ENCODE assay signal across 8 cellular contexts in the genomic region with DNA sequence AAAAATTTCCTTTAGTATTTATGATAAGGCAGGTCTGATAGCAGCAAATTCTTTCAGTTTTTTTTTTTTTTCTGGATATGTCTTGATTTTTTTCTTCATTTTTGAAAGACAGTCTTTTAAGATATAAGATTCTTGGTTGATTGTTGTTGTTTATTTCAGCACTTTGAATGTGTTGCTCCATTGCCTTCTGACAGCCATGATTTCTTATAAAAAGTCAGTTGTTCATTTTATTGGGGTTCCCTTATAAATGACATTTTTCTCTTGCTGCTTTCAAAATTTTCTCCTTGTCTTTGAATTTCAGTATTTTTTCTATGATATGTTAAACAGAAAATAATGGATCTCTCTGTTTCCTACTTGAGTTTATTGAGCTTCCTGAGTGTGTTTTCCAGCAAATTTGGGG.
"Had no signal": no experiment of that assay in that cellular context is flagged by ENCODE, and none has a peak within 500 bp of the region (broad histone marks: within the 10 kb centered on the region; RNA-seq: fewer than 3 reads in every experiment).

No MANE protein-coding gene starts in this region.

- DNase-seq: GDM1, GF-D8 had no signal

- ATAC-seq: GM12878 had no signal

- FAIRE-seq: G401.6, GM12878, GM12891, GM12892, GM18507, GM19239 had no signal

- H3K4me3 ChIP-seq: GM12878 had no signal
